Comparison of ENCODE assay signal across 11 cellular contexts in the genomic region with DNA sequence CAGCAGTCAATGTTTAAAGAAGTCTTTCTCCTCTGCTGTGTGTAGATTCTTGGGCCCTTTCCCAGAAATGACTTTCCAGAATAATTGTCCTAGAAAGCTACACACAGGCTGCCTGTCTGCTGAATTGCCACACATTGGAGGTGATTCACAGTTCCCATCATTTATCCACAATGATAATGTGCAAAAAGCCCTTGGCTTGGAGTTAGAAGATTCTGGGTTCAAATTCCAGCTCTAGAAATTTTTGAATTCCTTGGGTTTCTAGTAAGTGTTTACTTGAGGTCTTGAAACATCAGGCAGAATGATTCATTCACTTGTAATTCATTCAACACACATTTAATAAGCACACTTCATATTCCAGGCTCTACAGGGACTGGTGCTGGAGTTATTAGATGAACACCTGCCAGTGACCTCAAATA. TPM values are rescaled to one million over a fixed set of nuclear protein-coding genes. Genes with fewer than 3 reads are reported as not detected.
DNase-seq lines count a peak whose midpoint lies in the region; ATAC-seq and TF ChIP-seq lines count a peak whose summit lies in the region.
"Had no signal": no experiment of that assay in that cellular context is flagged by ENCODE, and none has a peak within 500 bp of the region (broad histone marks: within the 10 kb centered on the region; RNA-seq: fewer than 3 reads in every experiment).

No MANE protein-coding gene starts in this region.

- H3K4me1 ChIP-seq in BE2C (no peaks in the 10 kb centered on the region), ascending aorta (peaks cover 0 to 3% of the 10 kb centered on the region in 2 donors)

- no peak for TF ChIP-seq CTCF in BE2C (IDR thresholded peaks at IDR 0.05; ENCODE audit: low read depth, low read length)
- TF ChIP-seq CTCF in ascending aorta (IDR thresholded peaks at IDR 0.05), result no peak

- DNase-seq in GM03348 (ENCODE audit: low spot score) (peak; percentile 83), NCI-H2196 (lab: John Stamatoyannopoulos, UW; ENCODE audit: unreplicated experiment) (peak; percentile 78), epidermal melanocyte (ENCODE audit: insufficient read length, low spot score) (peak; percentile 35), occipital lobe (lab: John Stamatoyannopoulos, UW) (peak; percentile 2), BE2C (no peak), ascending aorta (ENCODE audit: low spot score in 2 of 2) (no peak)
- no peak for DNase-seq in activated naive CD4-positive, alpha-beta T cell (lab: John Stamatoyannopoulos, UW)
- DNase-seq: activated naive CD4-positive, alpha-beta T cell treated with anti-CD3 and anti-CD28 coated beads, Interleukin-2, amount 50 U/mL, for 16 hours; NCI-H526; WERI-Rb-1 had no signal

- H3K4me3 ChIP-seq in BE2C (ENCODE audit: low read depth, low read length), result no peak overlapping the region
- no peak overlapping the region for H3K4me3 ChIP-seq in ascending aorta

- H3K9me3 ChIP-seq in BE2C (no peaks in the 10 kb centered on the region), ascending aorta (no peaks in the 10 kb centered on the region)

- no peak overlapping the region for H3K27ac ChIP-seq in ascending aorta
- H3K27ac ChIP-seq: WERI-Rb-1 had no signal

- ATAC-seq in HG02763 (IDR thresholded peaks at IDR 0.05; ENCODE audit: unreplicated experiment), result no peak

- no peaks in the 10 kb centered on the region for H3K36me3 ChIP-seq in BE2C
- no peaks in the 10 kb centered on the region for H3K36me3 ChIP-seq in ascending aorta
- H3K36me3 ChIP-seq: WERI-Rb-1 had no signal

- H3K27me3 ChIP-seq in BE2C (no peaks in the 10 kb centered on the region), ascending aorta (no peaks in the 10 kb centered on the region)

- intact Hi-C loops in ascending aorta (cut with DNase I), result no loop called here

RNA-seq across cellular contexts. Expression of a gene that starts 28.6 kb away (rescaled TPM):
- 3.7 TPM for total RNA-seq in occipital lobe
- 0.19 TPM for polyA plus RNA-seq in BE2C (2012; ENCODE audit: insufficient read depth, insufficient read length, low read depth)
- total RNA-seq in ascending aorta, result not detected

Comparison
In these comparisons a context has a peak if more than half of its experiments do, and no peak if none do; other contexts are left out.
1. DNase-seq: peak in GM03348 (single experiment), NCI-H2196 (single experiment), epidermal melanocyte (single experiment) and occipital lobe (single experiment); none in BE2C (single experiment), activated naive CD4-positive, alpha-beta T cell (0 of 4) and ascending aorta (0 of 2).